2 cellular contexts compared by ENCODE assay signal in genomic region chr11:63985812-63986155, GRCh38.
A peak's percentile ranks its signal among the peaks of the same experiment; 100 is the strongest.
TF ChIP-seq lines count a peak whose summit lies in the region.

No MANE protein-coding gene starts in this region.

TF ChIP-seq in GM12891, 5 proteins besides CTCF, POLR2A, EP300 and RAD21:
- TF ChIP-seq POLR2AphosphoS5 (IDR thresholded peaks at IDR 0.05; ENCODE audit: low read depth, low read length) (no peak), TAF1 (IDR thresholded peaks at IDR 0.05; ENCODE audit: low read depth, low read length) (0 out of 2 replicates have a peak, but pooled peaks have one; percentile 18), POU2F2 (IDR thresholded peaks at IDR 0.05; ENCODE audit: low read depth, low read length) (no peak), SPI1 (IDR thresholded peaks at IDR 0.05; ENCODE audit: low read depth, low read length) (peak; percentile 54), PAX5 (IDR thresholded peaks at IDR 0.05; ENCODE audit: insufficient read depth, low read length, severe bottlenecking) (no peak)

TF ChIP-seq in HepG2, 621 proteins besides CTCF, POLR2A, EP300 and RAD21:
- TF ChIP-seq HNRNPLL (IDR thresholded peaks at IDR 0.05; ENCODE audit: low read depth, low read length, poor library complexity, severe bottlenecking) (peak; percentile 7), PHF21A (CRISPR knock-in tag; IDR thresholded peaks at IDR 0.05) (peak; percentile 6; the same call in 1 of the 2 replicates), ATF6 (CRISPR knock-in tag; conservative IDR thresholded peaks at IDR 0.05) (no peak), GABPA (IDR thresholded peaks at IDR 0.05; ENCODE audit: low read depth, low read length) (peak; percentile 43), GABPA (CRISPR knock-in tag; IDR thresholded peaks at IDR 0.05; ENCODE audit: low read depth) (no peak), AGO1 (IDR thresholded peaks at IDR 0.05; ENCODE audit: low read depth, low read length, poor library complexity, severe bottlenecking) (peak; percentile 7)
TF ChIP-seq in HepG2: peak in this region for 4.
